ENCODE assay signal across 24 cellular contexts in the genomic region with DNA sequence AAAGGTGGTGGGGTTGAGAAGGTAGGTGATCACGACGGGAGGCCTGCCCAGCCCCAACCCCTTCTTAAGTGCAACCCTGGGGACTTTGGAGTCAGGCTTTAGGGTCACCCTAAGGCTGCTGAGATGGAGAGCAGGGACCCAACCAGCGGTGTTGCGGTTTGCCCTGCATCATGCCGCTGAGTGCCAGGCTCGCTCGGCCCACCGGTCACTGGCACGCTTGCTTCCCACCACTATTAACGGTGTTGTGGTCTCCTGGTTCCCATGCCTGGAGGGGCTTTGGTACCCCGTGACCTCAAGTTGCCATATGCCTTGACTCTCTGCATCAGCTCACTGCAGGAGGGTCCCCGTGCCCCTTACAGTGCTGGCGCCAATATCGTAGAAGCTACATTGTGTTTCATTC. TPM values are rescaled to one million over a fixed set of nuclear protein-coding genes. Genes with fewer than 3 reads are reported as not detected.
"Had no signal": no experiment of that assay in that cellular context is flagged by ENCODE, and none has a peak within 500 bp of the region (broad histone marks: within the 10 kb centered on the region; RNA-seq: fewer than 3 reads in every experiment).

No MANE protein-coding gene starts in this region.

- H3K4me3 ChIP-seq: mucosa of descending colon, pancreas, right lobe of liver, stomach, thyroid gland, vagina had no signal

- FAIRE-seq: frontal cortex, pancreas, small intestine had no signal

- DNase-seq: cortex of kidney; effector memory CD8-positive, alpha-beta T cell; hypothalamus; immature natural killer cell; islet precursor cell; mesenchymal stem cell; mucosa of descending colon; naive B cell; nephron progenitor cell; occipital lobe; pancreas; right lobe of liver; small intestine; stimulated activated CD4-positive, alpha-beta T cell treated with anti-CD3 and anti-CD28 coated beads, Interleukin-1b, Interleukin-23, amount 100 ng/mL, for 48 hours; stimulated activated CD4-positive, alpha-beta T cell treated with anti-CD3 and anti-CD28 coated beads, Interleukin-4, amount 100 ng/mL, for 1 hour; stimulated activated CD8-positive, alpha-beta memory T cell treated with anti-CD3 and anti-CD28 coated beads, Interleukin-4, amount 100 ng/mL, for 48 hours; stimulated activated naive CD4-positive, alpha-beta T cell treated with Interleukin-2 at 50 U/mL for 16 hours; stomach; thyroid gland; trophoblast cell had no signal

- H3K27ac Mint-ChIP-seq: effector memory CD8-positive, alpha-beta T cell; immature natural killer cell; mesothelial cell of epicardium; naive B cell; nephron progenitor cell had no signal

- H3K9me3 ChIP-seq: pancreas, right lobe of liver, thyroid gland had no signal

- H3K9me3 Mint-ChIP-seq: effector memory CD8-positive, alpha-beta T cell had no signal

- H3K4me1 ChIP-seq: pancreas, right lobe of liver, stomach, thyroid gland, vagina had no signal

- H3K36me3 Mint-ChIP-seq: immature natural killer cell, naive B cell had no signal

- H3K4me1 Mint-ChIP-seq: immature natural killer cell, mesothelial cell of epicardium, naive B cell had no signal

- H3K27me3 ChIP-seq: pancreas, right lobe of liver, thyroid gland, vagina had no signal

- H3K36me3 ChIP-seq: pancreas, right lobe of liver, stomach, thyroid gland, vagina had no signal

- ATAC-seq: effector memory CD8-positive, alpha-beta T cell; left lobe of liver; mucosa of descending colon; pancreas; right lobe of liver had no signal

- H3K4me3 Mint-ChIP-seq: effector memory CD8-positive, alpha-beta T cell; immature natural killer cell; mesothelial cell of epicardium; nephron progenitor cell had no signal

- H3K27ac ChIP-seq: pancreas, right lobe of liver, stomach, thyroid gland, vagina had no signal

RNA-seq across cellular contexts. Expression of a gene that starts 18.4 kb away (rescaled TPM):
- polyA plus RNA-seq: immature natural killer cell had no signal
